ENCODE assay signal across 27 cellular contexts in genomic region chr15:76209523-76209922, GRCh38.
"Had no signal": no experiment of that assay in that cellular context is flagged by ENCODE, and none has a peak within 500 bp of the region (broad histone marks: within the 10 kb centered on the region; RNA-seq: fewer than 3 reads in every experiment).

No MANE protein-coding gene starts in this region.

- H3K27ac Mint-ChIP-seq: neural progenitor cell had no signal

- H3K4me1 Mint-ChIP-seq: immature natural killer cell, natural killer cell had no signal

- H3K9me3 Mint-ChIP-seq: immature natural killer cell; naive B cell; natural killer cell; nephron progenitor cell; neural progenitor cell; stimulated activated naive CD8-positive, alpha-beta T cell treated with anti-CD3 and anti-CD28 coated beads, Interleukin-15, Interleukin-2, amounts not matched to agents 100 ng/mL and 50 ng/mL, for 24 hours had no signal

- H3K4me3 Mint-ChIP-seq: immature natural killer cell; natural killer cell; nephron progenitor cell; neural progenitor cell; stimulated activated naive CD8-positive, alpha-beta T cell treated with anti-CD3 and anti-CD28 coated beads, Interleukin-15, Interleukin-2, amounts not matched to agents 100 ng/mL and 50 ng/mL, for 24 hours had no signal

- DNase-seq: hypothalamus; immature natural killer cell; kidney; left colon; left lung; lower lobe of right lung; mammary epithelial cell; mesenchymal stem cell; naive B cell; natural killer cell; nephron progenitor cell; occipital lobe; pancreas; retina; right cardiac atrium; stimulated activated CD4-positive, alpha-beta T cell treated with anti-CD3 and anti-CD28 coated beads, Interleukin-12 subunit alpha, Interleukin-12 subunit beta, amount 100 ng/mL, for 4 hours; stimulated activated CD4-positive, alpha-beta T cell treated with anti-CD3 and anti-CD28 coated beads, Interleukin-15, amount 100 ng/mL, for 24 hours; stimulated activated CD4-positive, alpha-beta T cell treated with anti-CD3 and anti-CD28 coated beads, Interleukin-2, amount 100 ng/mL, for 24 hours; stimulated activated CD4-positive, alpha-beta T cell treated with anti-CD3 and anti-CD28 coated beads, Interleukin-4, amount 100 ng/mL, for 1 hour; stimulated activated naive CD4-positive, alpha-beta T cell; tibial artery; trophoblast cell; upper lobe of right lung; uterus had no signal

- H3K27me3 Mint-ChIP-seq: naive B cell; stimulated activated naive CD8-positive, alpha-beta T cell treated with anti-CD3 and anti-CD28 coated beads, Interleukin-15, Interleukin-2, amounts not matched to agents 100 ng/mL and 50 ng/mL, for 24 hours had no signal

- H3K36me3 Mint-ChIP-seq: natural killer cell had no signal

- ATAC-seq: left colon, left lung, lower lobe of right lung, natural killer cell, pancreas, sciatic nerve, upper lobe of right lung had no signal
